14 cellular contexts compared by ENCODE assay signal in genomic region chr6:79034865-79035264, GRCh38. TPM values are rescaled to one million over a fixed set of nuclear protein-coding genes. Genes with fewer than 3 reads are reported as not detected.
DNase-seq lines count a peak whose midpoint lies in the region; ATAC-seq and TF ChIP-seq lines count a peak whose summit lies in the region.
"Had no signal": no experiment of that assay in that cellular context is flagged by ENCODE, and none has a peak within 500 bp of the region (broad histone marks: within the 10 kb centered on the region; RNA-seq: fewer than 3 reads in every experiment).

No MANE protein-coding gene starts in this region.

- TF ChIP-seq CTCF in GM06990 (IDR thresholded peaks at IDR 0.05; ENCODE audit: insufficient read depth, low read length, poor library complexity, severe bottlenecking), result no peak

- H3K14ac ChIP-seq in neuronal stem cell (ENCODE audit: low read length), result no peak overlapping the region

- ATAC-seq in GM18909 (IDR thresholded peaks at IDR 0.05; ENCODE audit: poor library complexity, unreplicated experiment), result peak; percentile 65
- peak; percentile 73 for ATAC-seq in HG02981 (IDR thresholded peaks at IDR 0.05; ENCODE audit: unreplicated experiment)
- ATAC-seq: left ventricle myocardium superior, T-cell had no signal

- peaks cover 0 to 26% of the 10 kb centered on the region in 2 donors for H3K9me3 ChIP-seq in neuronal stem cell (replicated peaks in 1 of 2; ENCODE audit: control insufficient read depth in 2 of 2, insufficient read depth in 1 of 2, low read depth in 1 of 2, low read length in 2 of 2)

- H2BK120ac ChIP-seq in neuronal stem cell (ENCODE audit: low read depth, low read length), result no peak overlapping the region

- no peak overlapping the region for H2AK5ac ChIP-seq in neuronal stem cell (ENCODE audit: low read depth, low read length)

- H3K18ac ChIP-seq in neuronal stem cell (ENCODE audit: low read length), result no peak overlapping the region

- H3K27me3 Mint-ChIP-seq in activated naive CD8-positive, alpha-beta T cell, result no peaks in the 10 kb centered on the region
- H3K27me3 Mint-ChIP-seq: dendritic cell treated with granulocyte-macrophage colony-stimulating factor and Interleukin-4, amounts not matched to agents 40 ng/mL and 50 ng/mL, for 4 days; T-cell had no signal

- DNase-seq in GM06990 (ENCODE audit: extremely low read depth, insufficient read length) (peak; percentile 10), DMS53 (lab: John Stamatoyannopoulos, UW) (no peak), neuronal stem cell (ENCODE audit: low spot score) (no peak), HEK293T (ENCODE audit: extremely low spot score) (no peak), dedifferentiated amniotic fluid mesenchymal stem cell (ENCODE audit: extremely low spot score) (no peak)
- DNase-seq: C1 segment of cervical spinal cord; left ventricle myocardium superior; NCI-H1694; stimulated activated CD4-positive, alpha-beta T cell treated with anti-CD3 and anti-CD28 coated beads, Interleukin-2, amount 100 ng/mL, for 24 hours; T-cell had no signal

- H3K79me1 ChIP-seq in neuronal stem cell (ENCODE audit: low read depth, low read length), result no peaks in the 10 kb centered on the region

- no peak overlapping the region for H4K8ac ChIP-seq in neuronal stem cell (ENCODE audit: low read depth, low read length)

- H3K4me1 ChIP-seq in neuronal stem cell (ENCODE audit: control insufficient read depth in 2 of 2, insufficient read depth in 1 of 2, low read depth in 1 of 2, low read length in 2 of 2), result peaks cover 0 to 9% of the 10 kb centered on the region in 2 donors

- H3K4me3 ChIP-seq in GM06990 (replicated peaks; ENCODE audit: low read depth, low read length) (no peak overlapping the region), neuronal stem cell (ENCODE audit: low read length in 2 of 2) (no peak overlapping the region)

- POLR2A ChIA-PET in HEK293T (lab: Yijun Ruan, JAX), result no interaction called here

- no peak overlapping the region for H3K4ac ChIP-seq in neuronal stem cell (ENCODE audit: low read length)

- peak overlapping the region; percentile 62 for H3K27ac Mint-ChIP-seq in activated naive CD8-positive, alpha-beta T cell
- H3K27ac Mint-ChIP-seq: dendritic cell treated with granulocyte-macrophage colony-stimulating factor and Interleukin-4, amounts not matched to agents 40 ng/mL and 50 ng/mL, for 4 days; T-cell had no signal

- no peak overlapping the region for H2AFZ ChIP-seq in neuronal stem cell (ENCODE audit: low read length)

- H3K4me3 Mint-ChIP-seq in activated naive CD8-positive, alpha-beta T cell, result no peak overlapping the region
- H3K4me3 Mint-ChIP-seq: dendritic cell treated with granulocyte-macrophage colony-stimulating factor and Interleukin-4, amounts not matched to agents 40 ng/mL and 50 ng/mL, for 4 days; T-cell had no signal

- H3K4me2 ChIP-seq in neuronal stem cell (ENCODE audit: insufficient read depth, low read length, poor library complexity, severe bottlenecking), result no peak overlapping the region

- peaks cover 41% of the 10 kb centered on the region for H3K36me3 Mint-ChIP-seq in activated naive CD8-positive, alpha-beta T cell

- no peaks in the 10 kb centered on the region for H3K9me3 Mint-ChIP-seq in activated naive CD8-positive, alpha-beta T cell (ENCODE audit: low read depth)
- H3K9me3 Mint-ChIP-seq: dendritic cell treated with granulocyte-macrophage colony-stimulating factor and Interleukin-4, amounts not matched to agents 40 ng/mL and 50 ng/mL, for 4 days; T-cell had no signal

- no peak overlapping the region for H2BK5ac ChIP-seq in neuronal stem cell (ENCODE audit: low read length)

- H3K27ac ChIP-seq in neuronal stem cell (replicated peaks; ENCODE audit: low read length), result no peak overlapping the region

- peaks cover 52% of the 10 kb centered on the region for H3K4me1 Mint-ChIP-seq in activated naive CD8-positive, alpha-beta T cell (ENCODE audit: low read depth)

- no peak overlapping the region for H3K9ac ChIP-seq in neuronal stem cell (ENCODE audit: low read depth, low read length, poor library complexity)

- no peak overlapping the region for H4K91ac ChIP-seq in neuronal stem cell (ENCODE audit: low read depth, low read length, poor library complexity)

- no peak overlapping the region for H2BK12ac ChIP-seq in neuronal stem cell (ENCODE audit: low read length)

- H3K27me3 ChIP-seq in GM06990 (replicated peaks; ENCODE audit: control insufficient read depth, insufficient read depth, low read length) (no peaks in the 10 kb centered on the region), neuronal stem cell (ENCODE audit: control insufficient read depth in 3 of 3, insufficient read depth in 3 of 3, low read depth in 1 of 3, low read length in 3 of 3) (no peaks in the 10 kb centered on the region)

- no peak overlapping the region for H2BK15ac ChIP-seq in neuronal stem cell (ENCODE audit: low read length)

- H3K36me3 ChIP-seq in GM06990 (ENCODE audit: control insufficient read depth, insufficient read depth, low read length) (no peaks in the 10 kb centered on the region; the same call in none of the 2 replicates), neuronal stem cell (replicated peaks in 1 of 2; ENCODE audit: control insufficient read depth in 2 of 2, insufficient read depth in 2 of 2, low read length in 2 of 2) (peaks cover 2 to 100% of the 10 kb centered on the region in 2 donors)

- no CpG with 5 or more reads among the region's 2 CpGs for WGBS in neuronal stem cell (ENCODE audit: extremely low coverage in 2 of 2, insufficient read length in 2 of 2, insufficient replicate concordance in 1 of 2), 2 donors

- CTCF ChIA-PET in HEK293T (lab: Yijun Ruan, JAX), result no interaction called here

- H3K23ac ChIP-seq in neuronal stem cell (ENCODE audit: low read depth, low read length, poor library complexity), result no peak overlapping the region

TF ChIP-seq in HEK293T, 16 proteins besides CTCF, POLR2A, EP300 and RAD21:
- TF ChIP-seq L3MBTL2 (conservative IDR thresholded peaks at IDR 0.05) (no peak), FOXA1 (IDR thresholded peaks at IDR 0.05) (no peak), LEF1 (IDR thresholded peaks at IDR 0.05; ENCODE audit: borderline replicate concordance) (no peak), NFRKB (IDR thresholded peaks at IDR 0.05) (no peak), BHLHE40 (IDR thresholded peaks at IDR 0.05; ENCODE audit: borderline replicate concordance) (no peak), HDGF (IDR thresholded peaks at IDR 0.05; ENCODE audit: borderline replicate concordance) (no peak), SP1 (IDR thresholded peaks at IDR 0.05) (no peak), TARDBP (IDR thresholded peaks at IDR 0.05) (no peak), ZNF384 (IDR thresholded peaks at IDR 0.05) (no peak), PKNOX1 (IDR thresholded peaks at IDR 0.05) (no peak)

RNA-seq across cellular contexts. Expression of gene PHIP, which starts 43.2 kb away (rescaled TPM):
- polyA plus RNA-seq in neuronal stem cell (2013, experiment 1 of 2), result 34.9 TPM
- 37.0 TPM for polyA plus RNA-seq in neuronal stem cell (2013, experiment 2 of 2)
